Comparison of ENCODE assay signal across 16 cellular contexts in genomic region chr17:64083571-64084085, GRCh38. TPM values are rescaled to one million over a fixed set of nuclear protein-coding genes. Genes with fewer than 3 reads are reported as not detected.
DNase-seq lines count a peak whose midpoint lies in the region; ATAC-seq and TF ChIP-seq lines count a peak whose summit lies in the region.
"Had no signal": no experiment of that assay in that cellular context is flagged by ENCODE, and none has a peak within 500 bp of the region (broad histone marks: within the 10 kb centered on the region; RNA-seq: fewer than 3 reads in every experiment).

No MANE protein-coding gene starts in this region.

- no peak overlapping the region for H2AFZ ChIP-seq in hepatocyte

- H3K4me2 ChIP-seq in hepatocyte, result peak overlapping the region; percentile 33

- no peaks in the 10 kb centered on the region for H4K20me1 ChIP-seq in hepatocyte (ENCODE audit: insufficient read depth, poor library complexity, severe bottlenecking)

- H3K27ac ChIP-seq in Panc1 (ENCODE audit: low read length) (peak overlapping the region; percentile 84; the same call in 1 of the 2 replicates), hepatocyte (peak overlapping the region; percentile 84), suprapubic skin (peak overlapping the region; percentile 40)
- H3K27ac ChIP-seq: SJCRH30 had no signal

- TF ChIP-seq POLR2A in suprapubic skin (IDR thresholded peaks at IDR 0.05), result no peak

- no peak for TF ChIP-seq EP300 in suprapubic skin (IDR thresholded peaks at IDR 0.05)

- H3K9me2 ChIP-seq in hepatocyte (replicated peaks; ENCODE audit: insufficient read depth), result no peaks in the 10 kb centered on the region

- H3K4me1 ChIP-seq in Panc1 (ENCODE audit: control insufficient read depth, insufficient read depth, low read length), result peaks cover 28% of the 10 kb centered on the region
- peaks cover 67% of the 10 kb centered on the region for H3K4me1 ChIP-seq in hepatocyte (ENCODE audit: insufficient read depth)
- peaks cover 37% of the 10 kb centered on the region for H3K4me1 ChIP-seq in suprapubic skin

- TF ChIP-seq CTCF in Panc1 (IDR thresholded peaks at IDR 0.05) (no peak), hepatocyte (IDR thresholded peaks at IDR 0.05; ENCODE audit: poor library complexity) (no peak), suprapubic skin (IDR thresholded peaks at IDR 0.05) (no peak)

- DNase-seq in NCI-H146 (lab: John Stamatoyannopoulos, UW) (peak; percentile 11), NCI-H146 treated with DMSO at 0.1 percent for 48 hours (lab: John Stamatoyannopoulos, UW; ENCODE audit: unreplicated experiment) (no peak), Panc1 (ENCODE audit: low read depth, low spot score) (no peak), hepatocyte (ENCODE audit: low spot score) (no peak), suprapubic skin (ENCODE audit: low spot score in 2 of 2) (no peak), glomerular visceral epithelial cell (ENCODE audit: extremely low spot score) (no peak)
- DNase-seq in stimulated activated naive CD8-positive, alpha-beta T cell treated with anti-CD3 and anti-CD28 coated beads, Interleukin-15, Interleukin-2, amounts not matched to agents 100 U/mL and 50 U/mL, for 24 hours, result no peak
- DNase-seq: activated CD4-positive, alpha-beta T cell treated with anti-CD3 and anti-CD28 coated beads for 1 hour; activated CD8-positive, alpha-beta memory T cell treated with anti-CD3 and anti-CD28 coated beads, Interleukin-2, amount 50 U/mL, for 4 hours; activated naive CD4-positive, alpha-beta T cell treated with anti-CD3 and anti-CD28 coated beads, Interleukin-2, amount 50 U/mL, for 16 hours; hippocampal formation; NCI-H2171 treated with DMSO at 0.1 percent for 48 hours; posterior cingulate gyrus; SJCRH30 had no signal

- peaks cover 17% of the 10 kb centered on the region for H3K79me2 ChIP-seq in hepatocyte

- ATAC-seq in Panc1, result no peak
- no peak for ATAC-seq in stimulated activated naive CD8-positive, alpha-beta T cell treated with anti-CD3 and anti-CD28 coated beads, Interleukin-15, Interleukin-2, amounts not matched to agents 100 U/mL and 50 U/mL, for 24 hours
- ATAC-seq in GM21723 (IDR thresholded peaks at IDR 0.05; ENCODE audit: unreplicated experiment), result no peak

- no peaks in the 10 kb centered on the region for H3K36me3 ChIP-seq in Panc1 (ENCODE audit: control insufficient read depth, insufficient read depth, low read length)
- H3K36me3 ChIP-seq in hepatocyte (replicated peaks; ENCODE audit: insufficient read depth, low read depth), result no peaks in the 10 kb centered on the region
- H3K36me3 ChIP-seq in suprapubic skin, result peaks cover 9% of the 10 kb centered on the region
- H3K36me3 ChIP-seq: SJCRH30 had no signal

- intact Hi-C loops in Panc1 (cut with micrococcal nuclease; ENCODE audit: unreplicated experiment), result no loop called here

- no peak overlapping the region for H3K4me3 ChIP-seq in Panc1 (ENCODE audit: low read depth in 2 of 2, low read length in 2 of 2)
- no peak overlapping the region for H3K4me3 ChIP-seq in hepatocyte
- no peak overlapping the region for H3K4me3 ChIP-seq in suprapubic skin
- H3K4me3 ChIP-seq: SJCRH30, skin epidermis had no signal

- CTCF ChIA-PET in Panc1 (lab: Charles Lee), result interaction anchor here (0.8 kb wide), 1 partner anchor 13 kb away, joined by 3 read pairs; no protein-coding TSS in a partner anchor

- POLR2A ChIA-PET in Panc1 (lab: Charles Lee), result no interaction called here

- H3K9me3 ChIP-seq in Panc1 (ENCODE audit: control insufficient read depth, insufficient read depth, low read depth, low read length), result no peaks in the 10 kb centered on the region
- no peaks in the 10 kb centered on the region for H3K9me3 ChIP-seq in hepatocyte (ENCODE audit: low read depth)
- H3K9me3 ChIP-seq in suprapubic skin, result no peaks in the 10 kb centered on the region
- H3K9me3 ChIP-seq: SJCRH30 had no signal

- BruUV-seq in Panc1 (replicated peaks; lab: Mats Ljungman, UMichigan), result no TSS peak

- in situ Hi-C loops in Panc1 (cut with HindIII; ENCODE audit: low pct_unique_long_range_greater_than_20kb, low sequenced_read_pairs), result no loop called here

- H3K27me3 ChIP-seq in Panc1 (ENCODE audit: control insufficient read depth, insufficient read depth, low read length), result no peaks in the 10 kb centered on the region
- H3K27me3 ChIP-seq in hepatocyte, result no peaks in the 10 kb centered on the region
- H3K27me3 ChIP-seq in suprapubic skin, result no peaks in the 10 kb centered on the region
- H3K27me3 ChIP-seq: SJCRH30 had no signal

- WGBS in hepatocyte (ENCODE audit: low lambda C conversion rate, missing lambda C conversion rate), result 59% methylated on average over 4 of the region's 4 CpGs
- WGBS in suprapubic skin, result 73% methylated on average over 4 of the region's 4 CpGs

RNA-seq across cellular contexts. Expression of gene ERN1, which starts 46.3 kb away (rescaled TPM):
- total RNA-seq in Panc1 (2021; ENCODE audit: unreplicated experiment), result 12.1 TPM
- 4.7 TPM for polyA plus RNA-seq in Panc1 (2012; ENCODE audit: insufficient read length)
- 10.3 and 14.3 TPM in 2 replicates for total RNA-seq in hepatocyte
- polyA plus RNA-seq in hepatocyte, result 16.5 and 19.4 TPM in 2 replicates
- total RNA-seq in suprapubic skin, result 10 to 100 TPM; 21.2 to 41.1 (median 35.1) TPM
